8 cellular contexts compared by ENCODE assay signal in genomic region chr6:24666616-24667377, GRCh38. TPM values are rescaled to one million over a fixed set of nuclear protein-coding genes. Genes with fewer than 3 reads are reported as not detected.
DNase-seq lines count a peak whose midpoint lies in the region; ATAC-seq lines count a peak whose summit lies in the region.

Gene ACOT13, plus strand, starts transcription at chr6:24667077. Its CDS starts 187 bp downstream, at chr6:24667264.
Gene TDP2, minus strand, starts transcription at chr6:24666899. Its CDS starts 37 bp downstream, at chr6:24666862.

- CTCF ChIA-PET in activated CD8-positive, alpha-beta memory T cell treated with anti-CD3 and anti-CD28 coated beads for 36 hours (lab: Charles Lee): interaction anchor here (0.9 to 1.8 kb wide), 6 partner anchors 17 to 172 kb away, joined by 3 to 8 read pairs (median 5); partner anchors contain the start of gene KIAA0319

- peak within 1 kb of the TSS; percentile 95 to 96 for H3K27ac Mint-ChIP-seq in effector memory CD8-positive, alpha-beta T cell

- peak within 1 kb of the TSS; percentile 68 for H3K4me2 ChIP-seq in mesendoderm (ENCODE audit: low read length)

- peaks cover 4% of the 10 kb centered on the region for H3K79me1 ChIP-seq in mesendoderm (ENCODE audit: low read length)

- H3K4me3 Mint-ChIP-seq in effector memory CD8-positive, alpha-beta T cell: peak within 1 kb of the TSS; percentile 97 to 98

- peak within 1 kb of the TSS; percentile 90 for H3K27ac ChIP-seq in mesendoderm (ENCODE audit: low read depth, low read length)

- no CpG with 5 or more reads among the region's 62 CpGs for WGBS in mesendoderm (ENCODE audit: extremely low coverage, insufficient coverage, low lambda C conversion rate)

- no peaks in the 10 kb centered on the region for H3K9me3 Mint-ChIP-seq in effector memory CD8-positive, alpha-beta T cell

- H4K5ac ChIP-seq in mesendoderm (ENCODE audit: low read length): peak within 1 kb of the TSS; percentile 72

- H3K27me3 ChIP-seq in mesendoderm (ENCODE audit: insufficient read depth, low read length, poor library complexity): no peaks in the 10 kb centered on the region

- no peak within 1 kb of the TSS for H2AK5ac ChIP-seq in mesendoderm (ENCODE audit: low read length)

- H2BK120ac ChIP-seq in mesendoderm (ENCODE audit: low read depth, low read length): no peak within 1 kb of the TSS

- H3K9ac ChIP-seq in mesendoderm (ENCODE audit: low read length): peak within 1 kb of the TSS; percentile 90

- H3K36me3 ChIP-seq in mesendoderm (ENCODE audit: control insufficient read depth, insufficient read depth, low read length): peaks cover 2% of the 10 kb centered on the region

- peak; percentile 96 for ATAC-seq in GM19468 (IDR thresholded peaks at IDR 0.05; ENCODE audit: extremely low read depth, unreplicated experiment)
- peak; percentile 89 for ATAC-seq in effector memory CD8-positive, alpha-beta T cell (replicated peaks)

- DNase-seq in COLO829 (ENCODE audit: low spot score) (peak; percentile 98), HS-5 (ENCODE audit: low read depth) (peak; percentile 87), mesendoderm (peak; percentile 99)
- peak; percentile 95 for DNase-seq in NK-92 treated with Interleukin-12 subunit alpha and Interleukin-12 subunit beta, amount 100 ng/mL, for 24 hours (lab: John Stamatoyannopoulos, UW)
- peak; percentile 93 to 96 (median 94) for DNase-seq in effector memory CD8-positive, alpha-beta T cell
- peak; percentile 88 for DNase-seq in stimulated activated CD8-positive, alpha-beta memory T cell treated with anti-CD3 and anti-CD28 coated beads, Interleukin-15, amount 100 ng/mL, for 1 hour (ENCODE audit: low read depth)

- peak within 1 kb of the TSS; percentile 75 for H3K18ac ChIP-seq in mesendoderm (ENCODE audit: low read length)

- H3K23ac ChIP-seq in mesendoderm (ENCODE audit: low read length): peak within 1 kb of the TSS; percentile 76

- POLR2A ChIA-PET in activated CD8-positive, alpha-beta memory T cell treated with anti-CD3 and anti-CD28 coated beads for 36 hours (lab: Charles Lee): interaction anchor here (1.0 to 1.3 kb wide), 3 partner anchors 12 to 172 kb away, joined by 3 to 5 read pairs (median 3); partner anchors contain the start of gene ALDH5A1

- H3K4ac ChIP-seq in mesendoderm (ENCODE audit: low read depth, low read length): peak within 1 kb of the TSS; percentile 61

- H2BK5ac ChIP-seq in mesendoderm (ENCODE audit: low read length): peak within 1 kb of the TSS; percentile 85

- peak within 1 kb of the TSS; percentile 97 for H3K56ac ChIP-seq in mesendoderm (ENCODE audit: low read length)

- no peak within 1 kb of the TSS for H2BK15ac ChIP-seq in mesendoderm (replicated peaks; ENCODE audit: low read depth)

- no peak within 1 kb of the TSS for H4K8ac ChIP-seq in mesendoderm (ENCODE audit: low read depth, low read length)

- peaks cover 26% of the 10 kb centered on the region for H3K36me3 Mint-ChIP-seq in effector memory CD8-positive, alpha-beta T cell (ENCODE audit: insufficient read depth)

- peak within 1 kb of the TSS; percentile 87 for H3K4me3 ChIP-seq in mesendoderm (ENCODE audit: low read length)

- H3K4me1 Mint-ChIP-seq in effector memory CD8-positive, alpha-beta T cell (ENCODE audit: low read depth in 2 of 2): peaks cover 37 to 51% of the 10 kb centered on the region in 2 donors

- H3K4me1 ChIP-seq in mesendoderm (ENCODE audit: control insufficient read depth, low read depth, low read length): no peaks in the 10 kb centered on the region

- H3K27me3 Mint-ChIP-seq in effector memory CD8-positive, alpha-beta T cell: no peaks in the 10 kb centered on the region

- H3K79me2 ChIP-seq in mesendoderm (ENCODE audit: control insufficient read depth, insufficient read depth, low read length): peaks cover 15% of the 10 kb centered on the region

RNA-seq across cellular contexts. Expression of gene ACOT13, which starts in this region (rescaled TPM):
- total RNA-seq in activated CD8-positive, alpha-beta memory T cell treated with anti-CD3 and anti-CD28 coated beads for 36 hours: 10 to 100 TPM; 24.3 to 24.4 TPM
- polyA plus RNA-seq in mesendoderm (2013, experiment 1 of 2): 42.4 TPM
- 44.9 TPM for polyA plus RNA-seq in mesendoderm (2013, experiment 2 of 2)

RNA-seq across cellular contexts. Expression of gene TDP2, which starts in this region (rescaled TPM):
- 10 to 100 TPM; 44.6 to 44.8 TPM for total RNA-seq in activated CD8-positive, alpha-beta memory T cell treated with anti-CD3 and anti-CD28 coated beads for 36 hours
- polyA plus RNA-seq in mesendoderm (2013, experiment 1 of 2): 45.3 TPM
- 45.4 TPM for polyA plus RNA-seq in mesendoderm (2013, experiment 2 of 2)

Comparison
In these comparisons a context has a peak if more than half of its experiments do, and no peak if none do; other contexts are left out.
1. Peak in every context shown above with its lines: DNase-seq, ATAC-seq, H3K4me3 ChIP-seq and H3K27ac ChIP-seq.